8 cellular contexts compared by ENCODE assay signal in genomic region chr5:122156724-122157325, GRCh38. TPM values are rescaled to one million over a fixed set of nuclear protein-coding genes. Genes with fewer than 3 reads are reported as not detected.
DNase-seq lines count a peak whose midpoint lies in the region; ATAC-seq and TF ChIP-seq lines count a peak whose summit lies in the region.

No MANE protein-coding gene starts in this region.

- H4K20me1 ChIP-seq in DND-41 (ENCODE audit: insufficient read depth, low read length) (no peaks in the 10 kb centered on the region), KMS-11 (ENCODE audit: insufficient read depth) (no peaks in the 10 kb centered on the region)

- H3K18ac ChIP-seq in mesenchymal stem cell (ENCODE audit: low read depth in 1 of 2, low read length in 2 of 2) = no peak overlapping the region

- H3K79me2 ChIP-seq in DND-41 (ENCODE audit: insufficient read depth, low read length) = no peaks in the 10 kb centered on the region
- no peaks in the 10 kb centered on the region for H3K79me2 ChIP-seq in KMS-11 (ENCODE audit: insufficient read depth, low read depth)

- no peak overlapping the region for H3K27ac Mint-ChIP-seq in activated CD4-positive, alpha-beta T cell treated with anti-CD3 and anti-CD28 coated beads, Interleukin-2, amount 10 ng/mL, durations not matched to agents 7 days and 5 days
- no peak overlapping the region for H3K27ac Mint-ChIP-seq in CD14-positive monocyte

- no peak overlapping the region for H3K4me3 Mint-ChIP-seq in activated CD4-positive, alpha-beta T cell treated with anti-CD3 and anti-CD28 coated beads, Interleukin-2, amount 10 ng/mL, durations not matched to agents 7 days and 5 days
- H3K4me3 Mint-ChIP-seq in CD14-positive monocyte = no peak overlapping the region

- H3K36me3 ChIP-seq in DND-41 (ENCODE audit: insufficient read depth, low read length) (no peaks in the 10 kb centered on the region), KMS-11 (ENCODE audit: insufficient read depth) (no peaks in the 10 kb centered on the region), mesenchymal stem cell (ENCODE audit: control insufficient read depth in 1 of 2, insufficient read depth in 2 of 2, low read depth in 1 of 2, low read length in 2 of 2) (no peaks in the 10 kb centered on the region)

- H3K23ac ChIP-seq in mesenchymal stem cell (ENCODE audit: low read length in 2 of 2) = no peak overlapping the region

- H2BK15ac ChIP-seq in mesenchymal stem cell (ENCODE audit: low read depth, poor library complexity, severe bottlenecking) = no peak overlapping the region

- H2AFZ ChIP-seq in DND-41 (ENCODE audit: low read depth, low read length) = no peak overlapping the region
- no peak overlapping the region for H2AFZ ChIP-seq in KMS-11 (ENCODE audit: low read depth)
- H2AFZ ChIP-seq in mesenchymal stem cell (ENCODE audit: low read depth, low read length) = no peak overlapping the region

- POLR2A ChIA-PET in activated CD4-positive, alpha-beta T cell treated with anti-CD3 and anti-CD28 coated beads, Interleukin-2, amount 10 ng/mL, durations not matched to agents 7 days and 5 days (lab: Charles Lee) = no interaction called here

- H4K8ac ChIP-seq in mesenchymal stem cell (ENCODE audit: low read length) = no peak overlapping the region

- H3K27ac ChIP-seq in DND-41 (ENCODE audit: low read length) (no peak overlapping the region), KMS-11 (no peak overlapping the region), mesenchymal stem cell (ENCODE audit: low read length, poor library complexity, severe bottlenecking) (no peak overlapping the region)

- intact Hi-C loops in CD14-positive monocyte (cut with micrococcal nuclease) = no loop called here

- no peak overlapping the region for H3K4me3 ChIP-seq in DND-41 (ENCODE audit: low read depth in 1 of 2, low read length in 2 of 2)
- no peak overlapping the region for H3K4me3 ChIP-seq in KMS-11 (IDR thresholded peaks at IDR 0.05; ENCODE audit: insufficient read depth, low read depth, low read length)
- no peak overlapping the region for H3K4me3 ChIP-seq in astrocyte of the cerebellum (ENCODE audit: low read depth, low read length)
- H3K4me3 ChIP-seq in mesenchymal stem cell (ENCODE audit: insufficient read depth in 1 of 2, low read depth in 1 of 2, low read length in 2 of 2) = no peak overlapping the region

- DNase-seq in DND-41 (peak; percentile 13), astrocyte of the cerebellum (ENCODE audit: low read depth) (peak; percentile 70), mesenchymal stem cell (peak; percentile 74), CD14-positive monocyte (ENCODE audit: low spot score) (no peak)
- no peak for DNase-seq in activated CD4-positive, alpha-beta T cell treated with anti-CD3 and anti-CD28 coated beads, Interleukin-2, amount 10 ng/mL, durations not matched to agents 7 days and 5 days
- DNase-seq in central memory CD4-positive, alpha-beta T cell = no peak

- no peak overlapping the region for H2BK120ac ChIP-seq in mesenchymal stem cell (ENCODE audit: low read depth, low read length)

- H3K9ac ChIP-seq in DND-41 (ENCODE audit: low read depth, low read length) = no peak overlapping the region
- H3K9ac ChIP-seq in KMS-11 = no peak overlapping the region
- H3K9ac ChIP-seq in mesenchymal stem cell (ENCODE audit: low read length) = no peak overlapping the region

- H2BK5ac ChIP-seq in mesenchymal stem cell (ENCODE audit: low read depth, low read length, poor library complexity, severe bottlenecking) = no peak overlapping the region

- in situ Hi-C loops in astrocyte of the cerebellum (cut with HindIII; ENCODE audit: low sequenced_read_pairs) = loop anchor here (5.0 kb wide), 1 partner anchor 60 kb away; no protein-coding TSS in a partner anchor

- no peaks in the 10 kb centered on the region for H3K4me1 Mint-ChIP-seq in activated CD4-positive, alpha-beta T cell treated with anti-CD3 and anti-CD28 coated beads, Interleukin-2, amount 10 ng/mL, durations not matched to agents 7 days and 5 days
- no peaks in the 10 kb centered on the region for H3K4me1 Mint-ChIP-seq in CD14-positive monocyte

- no peak overlapping the region for H4K91ac ChIP-seq in mesenchymal stem cell (ENCODE audit: low read length)

- no peak overlapping the region for H2BK12ac ChIP-seq in mesenchymal stem cell (ENCODE audit: low read length in 2 of 2)

- ATAC-seq in DND-41 (ENCODE audit: insufficient read depth, low read depth) (peak; percentile 54; the same call in 1 of the 3 replicates), HG03342 (IDR thresholded peaks at IDR 0.05; ENCODE audit: unreplicated experiment) (no peak)

- no peaks in the 10 kb centered on the region for H3K9me3 ChIP-seq in DND-41 (ENCODE audit: insufficient read depth, low read length, severe bottlenecking)
- H3K9me3 ChIP-seq in mesenchymal stem cell (ENCODE audit: control insufficient read depth, low read length) = no peaks in the 10 kb centered on the region

- H2AK5ac ChIP-seq in mesenchymal stem cell (ENCODE audit: low read length, severe bottlenecking) = no peak overlapping the region

- no peaks in the 10 kb centered on the region for H3K9me3 Mint-ChIP-seq in activated CD4-positive, alpha-beta T cell treated with anti-CD3 and anti-CD28 coated beads, Interleukin-2, amount 10 ng/mL, durations not matched to agents 7 days and 5 days
- no peaks in the 10 kb centered on the region for H3K9me3 Mint-ChIP-seq in CD14-positive monocyte

- WGBS in mesenchymal stem cell = no CpG with 5 or more reads among the region's 1 CpG

- H3K4me1 ChIP-seq in DND-41 (ENCODE audit: insufficient read depth, low read length) (peaks cover 6% of the 10 kb centered on the region), KMS-11 (ENCODE audit: low read depth, poor library complexity, severe bottlenecking) (no peaks in the 10 kb centered on the region), mesenchymal stem cell (ENCODE audit: control insufficient read depth, insufficient read depth, low read depth, low read length) (peaks cover 17% of the 10 kb centered on the region)

- CTCF ChIA-PET in activated CD4-positive, alpha-beta T cell treated with anti-CD3 and anti-CD28 coated beads, Interleukin-2, amount 10 ng/mL, durations not matched to agents 7 days and 5 days (lab: Charles Lee) = interaction anchor here (0.8 kb wide), 1 partner anchor 14 kb away, joined by 3 read pairs; no protein-coding TSS in a partner anchor

- H3K14ac ChIP-seq in mesenchymal stem cell (ENCODE audit: low read length in 2 of 2) = no peak overlapping the region

- no peak overlapping the region for H3K4me2 ChIP-seq in DND-41 (ENCODE audit: insufficient read depth, low read length)
- no peak overlapping the region for H3K4me2 ChIP-seq in KMS-11
- H3K4me2 ChIP-seq in mesenchymal stem cell (ENCODE audit: low read length, poor library complexity, severe bottlenecking) = no peak overlapping the region

- no peak overlapping the region for H3K4ac ChIP-seq in mesenchymal stem cell (ENCODE audit: low read depth in 1 of 2, low read length in 2 of 2)

- H3K27me3 ChIP-seq in DND-41 (ENCODE audit: insufficient read depth, low read length, poor library complexity) (no peaks in the 10 kb centered on the region), KMS-11 (ENCODE audit: insufficient read depth, low read depth) (no peaks in the 10 kb centered on the region), mesenchymal stem cell (ENCODE audit: control insufficient read depth in 1 of 2, insufficient read depth in 1 of 2, low read length in 2 of 2) (no peaks in the 10 kb centered on the region)

- no peaks in the 10 kb centered on the region for H3K27me3 Mint-ChIP-seq in activated CD4-positive, alpha-beta T cell treated with anti-CD3 and anti-CD28 coated beads, Interleukin-2, amount 10 ng/mL, durations not matched to agents 7 days and 5 days
- H3K27me3 Mint-ChIP-seq in CD14-positive monocyte (ENCODE audit: low read depth in 3 of 3) = no peaks in the 10 kb centered on the region

- no peaks in the 10 kb centered on the region for H3K36me3 Mint-ChIP-seq in activated CD4-positive, alpha-beta T cell treated with anti-CD3 and anti-CD28 coated beads, Interleukin-2, amount 10 ng/mL, durations not matched to agents 7 days and 5 days (ENCODE audit: low read depth)
- no peaks in the 10 kb centered on the region for H3K36me3 Mint-ChIP-seq in CD14-positive monocyte

- H3K79me1 ChIP-seq in mesenchymal stem cell (replicated peaks; ENCODE audit: low read length, poor library complexity, severe bottlenecking) = no peaks in the 10 kb centered on the region

- peak; percentile 45 for TF ChIP-seq CTCF in DND-41 (IDR thresholded peaks at IDR 0.05; ENCODE audit: borderline replicate concordance, extremely low read depth, low read length, poor library complexity, severe bottlenecking)
- peak; percentile 43; the same call in 1 of the 2 replicates for TF ChIP-seq CTCF in KMS-11 (conservative IDR thresholded peaks at IDR 0.05; ENCODE audit: low read depth, low read length)
- TF ChIP-seq CTCF in astrocyte of the cerebellum (IDR thresholded peaks at IDR 0.05; ENCODE audit: low read depth, low read length, missing control alignments) = peak; percentile 52
- no peak for TF ChIP-seq CTCF in CD14-positive monocyte (IDR thresholded peaks at IDR 0.05)

RNA-seq across cellular contexts. Expression of gene ZNF474, which starts 27.5 kb away (rescaled TPM):
- 0.93 TPM for polyA plus RNA-seq in mesenchymal stem cell (2013, experiment 1 of 2)
- 0.85 TPM for polyA plus RNA-seq in mesenchymal stem cell (2013, experiment 2 of 2)
- not detected for total RNA-seq in activated CD4-positive, alpha-beta T cell treated with anti-CD3 and anti-CD28 coated beads, Interleukin-2, amount 10 ng/mL, durations not matched to agents 7 days and 5 days
- not detected for polyA plus RNA-seq in CD14-positive monocyte

Comparison
In these comparisons a context has a peak if more than half of its experiments do, and no peak if none do; other contexts are left out.
1. DNase-seq: peak in DND-41 (single experiment), astrocyte of the cerebellum (single experiment) and mesenchymal stem cell (single experiment); none in activated CD4-positive, alpha-beta T cell treated with anti-CD3 and anti-CD28 coated beads, Interleukin-2, amount 10 ng/mL, durations not matched to agents 7 days and 5 days (single experiment), CD14-positive monocyte (single experiment) and central memory CD4-positive, alpha-beta T cell (single experiment).